Comparison of ENCODE assay signal across 24 cellular contexts in the genomic region with DNA sequence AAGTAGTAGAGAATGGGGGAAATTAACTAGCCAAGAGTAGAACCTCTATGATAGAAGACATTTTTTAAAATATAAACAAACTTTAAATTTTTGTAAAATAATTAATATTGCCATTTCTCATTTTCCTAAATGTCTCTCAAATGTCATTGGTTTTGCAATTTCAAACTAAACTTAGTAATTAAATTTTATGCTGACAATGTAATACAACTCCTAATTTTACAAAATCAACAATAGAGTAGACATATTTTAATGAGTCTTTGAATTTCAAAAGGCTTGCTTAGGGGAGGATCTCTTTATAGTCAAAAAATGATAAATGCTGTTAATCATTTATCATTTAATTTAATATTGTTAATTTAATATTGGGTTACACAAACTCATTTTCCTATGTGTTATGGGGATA.
DNase-seq lines count a peak whose midpoint lies in the region; ATAC-seq, FAIRE-seq and TF ChIP-seq lines count a peak whose summit lies in the region.
"Had no signal": no experiment of that assay in that cellular context is flagged by ENCODE, and none has a peak within 500 bp of the region (broad histone marks: within the 10 kb centered on the region; RNA-seq: fewer than 3 reads in every experiment).

No MANE protein-coding gene starts in this region.

- POLR2A ChIA-PET in HepG2 (lab: Yijun Ruan, JAX), result no interaction called here

- intact Hi-C loops in HepG2 (cut with micrococcal nuclease; ENCODE audit: unreplicated experiment), result no loop called here
- intact Hi-C loops in right lobe of liver (cut with DNase I), result no loop called here

- no peaks in the 10 kb centered on the region for H3K27me3 ChIP-seq in HepG2 (ENCODE audit: control insufficient read depth in 1 of 2, insufficient read depth in 2 of 2, low read length in 2 of 2)
- H3K27me3 ChIP-seq in right lobe of liver, result no peaks in the 10 kb centered on the region
- H3K27me3 ChIP-seq: BE2C, BLaER1 had no signal

- H3K4me1 ChIP-seq in HepG2 (ENCODE audit: insufficient read depth, low read length), result no peaks in the 10 kb centered on the region
- H3K4me1 ChIP-seq in right lobe of liver, result no peaks in the 10 kb centered on the region
- H3K4me1 ChIP-seq: A549, BE2C, BLaER1 had no signal

- BruUV-seq in HepG2 (replicated peaks; lab: Mats Ljungman, UMichigan), result no TSS peak

- no peak overlapping the region for H2AFZ ChIP-seq in HepG2 (ENCODE audit: low read length)

- no peaks in the 10 kb centered on the region for H3K9me3 ChIP-seq in HepG2 (ENCODE audit: low read length)
- no peaks in the 10 kb centered on the region for H3K9me3 ChIP-seq in right lobe of liver
- H3K9me3 ChIP-seq: A549, BE2C, BLaER1 had no signal

- TF ChIP-seq POLR2A in HepG2 (IDR thresholded peaks at IDR 0.05; ENCODE audit: insufficient read depth in 1 of 2, low read depth in 2 of 2, low read length in 2 of 2) (no peak), right lobe of liver (IDR thresholded peaks at IDR 0.05) (no peak)

- ATAC-seq in HepG2 (no peak), right lobe of liver (no peak)
- ATAC-seq: A549, GM12878 had no signal

- TF ChIP-seq CTCF in HepG2 (CRISPR knock-in tag; IDR thresholded peaks at IDR 0.05), result no peak
- no peak for TF ChIP-seq CTCF in right lobe of liver (IDR thresholded peaks at IDR 0.05)

- in situ Hi-C loops in HepG2 (cut with HindIII; ENCODE audit: extremely low pct_ligation_motif_present, low pct_unique_long_range_greater_than_20kb), result no loop called here

- no peak overlapping the region for H3K9ac ChIP-seq in HepG2 (ENCODE audit: insufficient read depth, low read depth, low read length)
- H3K9ac ChIP-seq: BLaER1 had no signal

- H3K4me2 ChIP-seq in HepG2 (ENCODE audit: low read depth, low read length), result no peak overlapping the region
- H3K4me2 ChIP-seq: A549, BLaER1 had no signal

- CTCF ChIA-PET in HepG2 (lab: Yijun Ruan, JAX; ENCODE audit: low intra/inter-chr PET ratio, low total read pairs), result no interaction called here

- no peaks in the 10 kb centered on the region for H3K79me2 ChIP-seq in HepG2 (ENCODE audit: insufficient read depth, low read length)

- H3K36me3 ChIP-seq in HepG2 (replicated peaks in 1 of 2; ENCODE audit: control insufficient read depth in 1 of 2, insufficient read depth in 2 of 2, low read length in 2 of 2) (no peaks in the 10 kb centered on the region), right lobe of liver (no peaks in the 10 kb centered on the region)
- H3K36me3 ChIP-seq: BE2C, BLaER1 had no signal

- no peaks in the 10 kb centered on the region for H4K20me1 ChIP-seq in HepG2 (ENCODE audit: insufficient read depth, low read length)
- H4K20me1 ChIP-seq: BLaER1 had no signal

- no peak for FAIRE-seq in HepG2 (lab: Jason Lieb, UNC)
- FAIRE-seq in colon (lab: Jason Lieb, UNC), result peak; percentile 5
- FAIRE-seq: A549, GM12878, GM12892, GM18507 had no signal

- H3K4me3 ChIP-seq in HepG2 (replicated peaks in 1 of 3; ENCODE audit: insufficient read depth in 1 of 3, low read depth in 2 of 3, low read length in 3 of 3), result no peak overlapping the region
- H3K4me3 ChIP-seq in right lobe of liver, result no peak overlapping the region
- H3K4me3 ChIP-seq: A549, BLaER1, GM12878 had no signal

- TF ChIP-seq EP300 in HepG2 (IDR thresholded peaks at IDR 0.05; ENCODE audit: low read depth in 2 of 2, low read length in 2 of 2) (no peak), HepG2 (CRISPR knock-in tag; IDR thresholded peaks at IDR 0.05; ENCODE audit: borderline replicate concordance) (no peak)

- no peak for TF ChIP-seq RAD21 in HepG2 (CRISPR knock-in tag; IDR thresholded peaks at IDR 0.05)

- DNase-seq in HepG2 (ENCODE audit: low spot score) (no peak), right lobe of liver (no peak), AML-193 (lab: John Stamatoyannopoulos, UW) (no peak), NOMO-1 treated with DMSO at 0.1 percent for 48 hours (lab: John Stamatoyannopoulos, UW; ENCODE audit: unreplicated experiment) (no peak)
- DNase-seq: BE2C; C1 segment of cervical spinal cord; CD4-positive, alpha-beta memory T cell; CD4-positive, CD25-positive, alpha-beta regulatory T cell; CD8-positive, alpha-beta memory T cell; COR-L47; DMS 273 treated with DMSO at 0.1 percent for 48 hours; DMS153; DMS53; DMS79; DND-41; EL; GDM1 had no signal

- H3K27ac ChIP-seq in HepG2 (ENCODE audit: extremely low read length, insufficient read depth, low read length) (no peak overlapping the region), right lobe of liver (no peak overlapping the region)
- H3K27ac ChIP-seq: 22Rv1, A549, BLaER1 had no signal

TF ChIP-seq in HepG2, 621 proteins besides CTCF, POLR2A, EP300 and RAD21:
- peak in 1 of 2 experiments; percentile 61; a peak in 2 of 4 replicates for TF ChIP-seq MAFK (conservative IDR thresholded peaks at IDR 0.05 in 1 of 2, IDR thresholded peaks at IDR 0.05 in 1 of 2; ENCODE audit: low read length in 2 of 2)
- TF ChIP-seq MAFF (IDR thresholded peaks at IDR 0.05; ENCODE audit: low read depth, low read length), result 0 out of 2 replicates have a peak, but pooled peaks have one; percentile 21
- no peak for TF ChIP-seq MBNL3 (CRISPR knock-in tag; conservative IDR thresholded peaks at IDR 0.05)
- TF ChIP-seq PAX8 (CRISPR knock-in tag; IDR thresholded peaks at IDR 0.05; ENCODE audit: borderline replicate concordance), result no peak
- no peak for TF ChIP-seq ELF4 (CRISPR knock-in tag; IDR thresholded peaks at IDR 0.05; ENCODE audit: borderline replicate concordance)
- no peak for TF ChIP-seq KDM2A (CRISPR knock-in tag; IDR thresholded peaks at IDR 0.05; ENCODE audit: borderline replicate concordance, low read depth)
- no peak for TF ChIP-seq NFYC (CRISPR knock-in tag; IDR thresholded peaks at IDR 0.05)
- TF ChIP-seq ZNF263 (CRISPR knock-in tag; IDR thresholded peaks at IDR 0.05), result no peak
